Comparison of ENCODE assay signal across 12 cellular contexts in genomic region chr9:17863213-17863883, GRCh38.
DNase-seq lines count a peak whose midpoint lies in the region; ATAC-seq lines count a peak whose summit lies in the region.
"Had no signal": no experiment of that assay in that cellular context is flagged by ENCODE, and none has a peak within 500 bp of the region (broad histone marks: within the 10 kb centered on the region; RNA-seq: fewer than 3 reads in every experiment).

No MANE protein-coding gene starts in this region.

- peak; percentile 87 for ATAC-seq in GM19025 (IDR thresholded peaks at IDR 0.05; ENCODE audit: low read depth, unreplicated experiment)
- peak; percentile 85 for ATAC-seq in GM21786 (IDR thresholded peaks at IDR 0.05; ENCODE audit: unreplicated experiment)
- peak; percentile 81 for ATAC-seq in HG03159 (IDR thresholded peaks at IDR 0.05; ENCODE audit: unreplicated experiment)
- ATAC-seq: K562 had no signal

- no peaks in the 10 kb centered on the region for H3K36me3 Mint-ChIP-seq in activated CD4-positive, alpha-beta T cell treated with anti-CD3 and anti-CD28 coated beads, Interleukin-2, amount 10 ng/mL, durations not matched to agents 24 days and 14 days (ENCODE audit: low read depth)

- H3K4me3 Mint-ChIP-seq in activated CD4-positive, alpha-beta T cell treated with anti-CD3 and anti-CD28 coated beads, Interleukin-2, amount 10 ng/mL, durations not matched to agents 24 days and 14 days: no peak overlapping the region
- H3K4me3 Mint-ChIP-seq: activated B cell treated with CpG ODN at 0.5 μM for 24 hours had no signal

- intact Hi-C loops in activated CD4-positive, alpha-beta T cell treated with anti-CD3 and anti-CD28 coated beads, Interleukin-2, amount 10 ng/mL, durations not matched to agents 24 days and 14 days (cut with micrococcal nuclease): no loop called here

- no peak overlapping the region for H3K27ac Mint-ChIP-seq in activated CD4-positive, alpha-beta T cell treated with anti-CD3 and anti-CD28 coated beads, Interleukin-2, amount 10 ng/mL, durations not matched to agents 24 days and 14 days
- H3K27ac Mint-ChIP-seq: activated B cell treated with CpG ODN at 0.5 μM for 24 hours had no signal

- H3K27me3 Mint-ChIP-seq in activated CD4-positive, alpha-beta T cell treated with anti-CD3 and anti-CD28 coated beads, Interleukin-2, amount 10 ng/mL, durations not matched to agents 24 days and 14 days: no peaks in the 10 kb centered on the region
- H3K27me3 Mint-ChIP-seq: activated B cell treated with CpG ODN at 0.5 μM for 24 hours had no signal

- no peaks in the 10 kb centered on the region for H3K4me1 Mint-ChIP-seq in activated CD4-positive, alpha-beta T cell treated with anti-CD3 and anti-CD28 coated beads, Interleukin-2, amount 10 ng/mL, durations not matched to agents 24 days and 14 days
- H3K4me1 Mint-ChIP-seq: activated B cell treated with CpG ODN at 0.5 μM for 24 hours had no signal

- no peaks in the 10 kb centered on the region for H3K9me3 Mint-ChIP-seq in activated CD4-positive, alpha-beta T cell treated with anti-CD3 and anti-CD28 coated beads, Interleukin-2, amount 10 ng/mL, durations not matched to agents 24 days and 14 days

- DNase-seq in activated CD4-positive, alpha-beta T cell treated with anti-CD3 and anti-CD28 coated beads, Interleukin-2, amount 10 ng/mL, durations not matched to agents 24 days and 14 days: no peak
- DNase-seq in NCI-H146 treated with DMSO at 0.1 percent for 48 hours (lab: John Stamatoyannopoulos, UW; ENCODE audit: unreplicated experiment) (no peak), MV-4-11 (lab: John Stamatoyannopoulos, UW) (no peak), COR-L47 (lab: John Stamatoyannopoulos, UW) (no peak)
- DNase-seq: activated B cell treated with CpG ODN at 0.5 μM for 24 hours; activated effector memory CD4-positive, alpha-beta T cell treated with Interleukin-2 at 50 U/mL for 16 hours; kidney glomerular epithelial cell; NCI-H2171 treated with DMSO at 0.1 percent for 48 hours had no signal
